9 cellular contexts compared by ENCODE assay signal in the genomic region with DNA sequence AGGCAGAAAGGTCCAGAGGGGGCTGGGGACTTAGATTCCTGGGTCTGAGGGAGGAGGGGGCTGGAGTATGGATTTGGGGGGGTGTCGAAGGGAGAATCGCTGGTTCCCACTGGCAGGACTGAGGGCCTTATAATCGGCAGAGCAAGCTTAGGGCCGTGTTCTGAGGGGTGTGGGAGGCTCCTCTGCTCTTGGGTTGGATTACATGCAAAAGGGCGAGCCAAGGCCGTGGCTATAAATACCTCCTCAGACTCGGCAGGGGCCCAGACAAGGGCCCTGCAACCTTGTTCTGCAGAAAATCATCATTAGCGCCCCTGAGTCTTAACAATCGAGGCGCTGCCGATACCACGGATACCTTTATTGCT. TPM values are rescaled to one million over a fixed set of nuclear protein-coding genes. Genes with fewer than 3 reads are reported as not detected.
DNase-seq lines count a peak whose midpoint lies in the region; ATAC-seq and TF ChIP-seq lines count a peak whose summit lies in the region.
"Had no signal": no experiment of that assay in that cellular context is flagged by ENCODE, and none has a peak within 500 bp of the region (broad histone marks: within the 10 kb centered on the region; RNA-seq: fewer than 3 reads in every experiment).

No MANE protein-coding gene starts in this region.

- H3K9me3 ChIP-seq in adrenal gland (replicated peaks in 1 of 3) (no peaks in the 10 kb centered on the region), mesenchymal stem cell (ENCODE audit: control insufficient read depth, low read length) (no peaks in the 10 kb centered on the region), aorta (ENCODE audit: control insufficient read depth, low read length) (no peaks in the 10 kb centered on the region)

- H2AFZ ChIP-seq in mesenchymal stem cell (ENCODE audit: low read depth, low read length): peak overlapping the region; percentile 66

- H3K27me3 Mint-ChIP-seq in activated naive CD4-positive, alpha-beta T cell treated with anti-CD3 and anti-CD28 coated beads, Interleukin-2, amount 50 U/mL, for 24 hours: no peaks in the 10 kb centered on the region

- peak overlapping the region; percentile 69 to 85 for H3K4ac ChIP-seq in mesenchymal stem cell (ENCODE audit: low read depth in 1 of 2, low read length in 2 of 2)

- H2BK15ac ChIP-seq in mesenchymal stem cell (ENCODE audit: low read depth, poor library complexity, severe bottlenecking): no peak overlapping the region

- peak overlapping the region; percentile 77 for H2BK120ac ChIP-seq in mesenchymal stem cell (ENCODE audit: low read depth, low read length)

- no peak overlapping the region for H3K4me2 ChIP-seq in mesenchymal stem cell (ENCODE audit: low read length, poor library complexity, severe bottlenecking)

- H2BK5ac ChIP-seq in mesenchymal stem cell (ENCODE audit: low read depth, low read length, poor library complexity, severe bottlenecking): no peak overlapping the region

- H3K4me1 Mint-ChIP-seq in activated naive CD4-positive, alpha-beta T cell treated with anti-CD3 and anti-CD28 coated beads, Interleukin-2, amount 50 U/mL, for 24 hours: peaks cover 19% of the 10 kb centered on the region

- no peaks in the 10 kb centered on the region for H3K27me3 ChIP-seq in adrenal gland
- no peaks in the 10 kb centered on the region for H3K27me3 ChIP-seq in mesenchymal stem cell (ENCODE audit: control insufficient read depth in 1 of 2, insufficient read depth in 1 of 2, low read length in 2 of 2)
- H3K27me3 ChIP-seq in aorta (ENCODE audit: control insufficient read depth in 1 of 2, insufficient read depth in 2 of 2, low read length in 1 of 2): no peaks in the 10 kb centered on the region

- no peak for DNase-seq in activated naive CD4-positive, alpha-beta T cell treated with Interleukin-2 at 50 U/mL for 16 hours
- peak in 4 of 7 donors; percentile 78 to 86 (median 81) for DNase-seq in adrenal gland
- DNase-seq in mesenchymal stem cell: no peak
- no peak for DNase-seq in aorta
- DNase-seq in DMS53 treated with DMSO at 0.1 percent for 48 hours (lab: John Stamatoyannopoulos, UW; ENCODE audit: unreplicated experiment): no peak
- DNase-seq in activated gamma-delta T cell treated with Interleukin-2 at 50 U/mL for 16 hours: no peak

- H3K18ac ChIP-seq in mesenchymal stem cell (ENCODE audit: low read depth in 1 of 2, low read length in 2 of 2): peak overlapping the region; percentile 47 to 56

- H3K27ac ChIP-seq in adrenal gland (peak overlapping the region; percentile 63 to 94 (median 90)), mesenchymal stem cell (ENCODE audit: low read length, poor library complexity, severe bottlenecking) (no peak overlapping the region), aorta (ENCODE audit: low read depth in 1 of 2, low read length in 2 of 2) (peak overlapping the region in 1 of 2 donors; percentile 22)

- peak overlapping the region; percentile 89 for H3K4me3 Mint-ChIP-seq in activated naive CD4-positive, alpha-beta T cell treated with anti-CD3 and anti-CD28 coated beads, Interleukin-2, amount 50 U/mL, for 24 hours

- H2AK5ac ChIP-seq in mesenchymal stem cell (ENCODE audit: low read length, severe bottlenecking): no peak overlapping the region

- H3K36me3 ChIP-seq in adrenal gland (replicated peaks in 1 of 2): no peaks in the 10 kb centered on the region
- no peaks in the 10 kb centered on the region for H3K36me3 ChIP-seq in mesenchymal stem cell (ENCODE audit: control insufficient read depth in 1 of 2, insufficient read depth in 2 of 2, low read depth in 1 of 2, low read length in 2 of 2)
- no peaks in the 10 kb centered on the region for H3K36me3 ChIP-seq in aorta (ENCODE audit: control insufficient read depth in 1 of 2, insufficient read depth in 2 of 2, low read length in 1 of 2)

- H3K27ac Mint-ChIP-seq in activated naive CD4-positive, alpha-beta T cell treated with anti-CD3 and anti-CD28 coated beads, Interleukin-2, amount 50 U/mL, for 24 hours: peak overlapping the region; percentile 78

- peaks cover 7% of the 10 kb centered on the region for H3K9me3 Mint-ChIP-seq in activated naive CD4-positive, alpha-beta T cell treated with anti-CD3 and anti-CD28 coated beads, Interleukin-2, amount 50 U/mL, for 24 hours

- peaks cover 31 to 52% of the 10 kb centered on the region in 2 donors for H3K4me1 ChIP-seq in adrenal gland (replicated peaks in 1 of 2)
- H3K4me1 ChIP-seq in mesenchymal stem cell (ENCODE audit: control insufficient read depth, insufficient read depth, low read depth, low read length): peaks cover 14% of the 10 kb centered on the region
- no peaks in the 10 kb centered on the region for H3K4me1 ChIP-seq in aorta (ENCODE audit: control insufficient read depth in 1 of 2, insufficient read depth in 2 of 2, low read length in 2 of 2)

- H4K91ac ChIP-seq in mesenchymal stem cell (ENCODE audit: low read length): peak overlapping the region; percentile 11

- H4K8ac ChIP-seq in mesenchymal stem cell (ENCODE audit: low read length): peak overlapping the region; percentile 52

- H2BK12ac ChIP-seq in mesenchymal stem cell (ENCODE audit: low read length in 2 of 2): peak overlapping the region in 1 of 2 experiments; percentile 50

- WGBS in adrenal gland, 4 donors: 8 to 25% (median 18%) methylated on average over 11 to 12 of the region's 12 CpGs
- WGBS in mesenchymal stem cell: 44% methylated on average over 12 of the region's 12 CpGs
- 2% methylated on average over 12 of the region's 12 CpGs for WGBS in aorta, 2 donors

- H3K9ac ChIP-seq in mesenchymal stem cell (ENCODE audit: low read length): peak overlapping the region; percentile 30

- H3K14ac ChIP-seq in mesenchymal stem cell (ENCODE audit: low read length in 2 of 2): no peak overlapping the region

- no peak overlapping the region for H3K23ac ChIP-seq in mesenchymal stem cell (ENCODE audit: low read length in 2 of 2)

- TF ChIP-seq POLR2A in adrenal gland (IDR thresholded peaks at IDR 0.05): peak in 1 of 2 donors; percentile 78

- H3K4me3 ChIP-seq in adrenal gland (peak overlapping the region in 2 of 4 donors; percentile 37 to 65), mesenchymal stem cell (ENCODE audit: insufficient read depth in 1 of 2, low read depth in 1 of 2, low read length in 2 of 2) (peak overlapping the region in 1 of 2 experiments; percentile 84), aorta (ENCODE audit: low read length in 2 of 2) (no peak overlapping the region)

- H3K36me3 Mint-ChIP-seq in activated naive CD4-positive, alpha-beta T cell treated with anti-CD3 and anti-CD28 coated beads, Interleukin-2, amount 50 U/mL, for 24 hours: peaks cover 3% of the 10 kb centered on the region

- TF ChIP-seq CTCF in adrenal gland (IDR thresholded peaks at IDR 0.05): no peak

- peak; percentile 13 for ATAC-seq in aorta (ENCODE audit: low FRiP score)
- no peak for ATAC-seq in GM18907 (IDR thresholded peaks at IDR 0.05; ENCODE audit: unreplicated experiment)

- H3K79me1 ChIP-seq in mesenchymal stem cell (replicated peaks; ENCODE audit: low read length, poor library complexity, severe bottlenecking): peaks cover under 1% of the 10 kb centered on the region

- intact Hi-C loops in adrenal gland (cut with DNase I) (no loop called here), aorta (cut with DNase I) (no loop called here)

RNA-seq across cellular contexts. Expression of a gene that starts 0.7 kb away (rescaled TPM):
- total RNA-seq in adrenal gland: 10 to 100 TPM in 7 of 8 donors, 1 to 10 TPM in 1; 9.4 to 45.9 (median 26.4) TPM
- 10 to 100 TPM in 2 of 3 donors, 1 to 10 TPM in 1; 8.9 to 57.9 (median 31.9) TPM for polyA plus RNA-seq in adrenal gland
- 1.3 TPM for polyA plus RNA-seq in mesenchymal stem cell (2013, experiment 1 of 2)
- 0.99 TPM for polyA plus RNA-seq in mesenchymal stem cell (2013, experiment 2 of 2)
- 1 to 10 TPM in 1 of 2 donors, under 1 TPM in 1; 0.58 to 3.7 TPM for total RNA-seq in aorta
- 1 to 10 TPM in 1 of 2 donors, under 1 TPM in 1; 1.00 to 3.3 TPM for polyA plus RNA-seq in aorta

RNA-seq across cellular contexts. Expression of a gene that starts 20.2 kb away (rescaled TPM):
- total RNA-seq in adrenal gland (10 to 100 TPM; 13.3 to 23.1 (median 16.7) TPM), aorta (10 to 100 TPM; 15.4 to 31.2 TPM)
- polyA plus RNA-seq in adrenal gland (10 to 100 TPM in 2 of 3 donors, 1 to 10 TPM in 1; 5.1 to 38.9 (median 34.6) TPM), aorta (1 to 10 TPM; 1.8 to 3.4 TPM)
- 0.98 TPM for polyA plus RNA-seq in mesenchymal stem cell (2013, experiment 1 of 2)
- polyA plus RNA-seq in mesenchymal stem cell (2013, experiment 2 of 2): 1.00 TPM

RNA-seq across cellular contexts. Expression of a gene that starts 24.5 kb away (rescaled TPM):
- total RNA-seq in adrenal gland: not detected
- polyA plus RNA-seq in adrenal gland: under 1 TPM in 2 of 3 donors, not detected in 1; 0.03 to 0.24 TPM
- not detected for polyA plus RNA-seq in mesenchymal stem cell (2013, experiment 1 of 2)
- polyA plus RNA-seq in mesenchymal stem cell (2013, experiment 2 of 2): not detected
- total RNA-seq in aorta: not detected
- 1 to 10 TPM in 1 of 2 donors, not detected in 1; 2.8 TPM for polyA plus RNA-seq in aorta
- total RNA-seq: NCI-H460 had no signal

RNA-seq across cellular contexts. Expression of a gene that starts 26.5 kb away (rescaled TPM):
- total RNA-seq in adrenal gland (1 to 10 TPM in 3 of 8 donors, under 1 TPM in 2, not detected in 3; 0.70 to 2.9 (median 1.8) TPM), aorta (1 to 10 TPM in 1 of 2 donors, under 1 TPM in 1; 0.66 to 1.6 TPM)
- polyA plus RNA-seq in adrenal gland (1 to 10 TPM in 2 of 3 donors, under 1 TPM in 1; 0.59 to 1.2 (median 1.2) TPM), aorta (under 1 TPM in 1 of 2 donors, not detected in 1; 0.10 TPM)
- not detected for polyA plus RNA-seq in mesenchymal stem cell (2013, experiment 1 of 2)
- polyA plus RNA-seq in mesenchymal stem cell (2013, experiment 2 of 2): not detected

RNA-seq across cellular contexts. Expression of a gene that starts 32.2 kb away (rescaled TPM):
- total RNA-seq in adrenal gland (1 to 10 TPM; 1.4 to 4.5 (median 2.4) TPM), aorta (1 to 10 TPM; 2.3 to 4.4 TPM)
- polyA plus RNA-seq in adrenal gland (1 to 10 TPM; 1.2 to 1.9 (median 1.7) TPM), aorta (under 1 TPM in 1 of 2 donors, not detected in 1; 0.05 TPM)
- 0.12 TPM for polyA plus RNA-seq in mesenchymal stem cell (2013, experiment 1 of 2)
- polyA plus RNA-seq in mesenchymal stem cell (2013, experiment 2 of 2): 0.10 TPM

Comparison
In these comparisons a context has a peak if more than half of its experiments do, and no peak if none do; other contexts are left out.
1. DNase-seq: peak in adrenal gland (4 of 7); none in activated naive CD4-positive, alpha-beta T cell treated with Interleukin-2 at 50 U/mL for 16 hours (single experiment), mesenchymal stem cell (single experiment), aorta (0 of 2), DMS53 treated with DMSO at 0.1 percent for 48 hours (single experiment) and activated gamma-delta T cell treated with Interleukin-2 at 50 U/mL for 16 hours (single experiment).